In genomic region chr3:45690331-45691035, GRCh38 we compare ENCODE assay signal across 8 cellular contexts. TPM values are rescaled to one million over a fixed set of nuclear protein-coding genes. Genes with fewer than 3 reads are reported as not detected.
DNase-seq lines count a peak whose midpoint lies in the region; TF ChIP-seq lines count a peak whose summit lies in the region.

No MANE protein-coding gene starts in this region.

- H3K27me3 Mint-ChIP-seq in activated CD4-positive, alpha-beta T cell treated with anti-CD3 and anti-CD28 coated beads, Interleukin-2, amount 10 ng/mL, durations not matched to agents 7 days and 5 days = peaks cover 3% of the 10 kb centered on the region

- TF ChIP-seq CTCF in osteoblast (IDR thresholded peaks at IDR 0.05; ENCODE audit: extremely low read depth, low read depth, low read length) = no peak

- peaks cover 35% of the 10 kb centered on the region for H4K20me1 ChIP-seq in osteoblast (ENCODE audit: insufficient read depth, low read length)

- POLR2A ChIA-PET in activated CD4-positive, alpha-beta T cell treated with anti-CD3 and anti-CD28 coated beads, Interleukin-2, amount 10 ng/mL, durations not matched to agents 7 days and 5 days (lab: Charles Lee) = interaction anchor here (0.6 kb wide), 1 partner anchor 249 kb away, joined by 3 read pairs; no protein-coding TSS in a partner anchor

- H3K4me2 ChIP-seq in osteoblast (ENCODE audit: insufficient read depth, low read length) = peak overlapping the region; percentile 91

- peak overlapping the region; percentile 94 for H3K27ac Mint-ChIP-seq in activated CD4-positive, alpha-beta T cell treated with anti-CD3 and anti-CD28 coated beads, Interleukin-2, amount 10 ng/mL, durations not matched to agents 7 days and 5 days

- H3K4me1 ChIP-seq in ectodermal cell (ENCODE audit: control insufficient read depth, insufficient read depth, low read length) = peaks cover 17% of the 10 kb centered on the region
- peaks cover 31% of the 10 kb centered on the region for H3K4me1 ChIP-seq in osteoblast (ENCODE audit: insufficient read depth, low read length)

- peaks cover 58% of the 10 kb centered on the region for H3K4me1 Mint-ChIP-seq in activated CD4-positive, alpha-beta T cell treated with anti-CD3 and anti-CD28 coated beads, Interleukin-2, amount 10 ng/mL, durations not matched to agents 7 days and 5 days

- H3K4me3 ChIP-seq in ectodermal cell (ENCODE audit: insufficient read depth, low read depth, low read length) = peak overlapping the region; percentile 93
- peak overlapping the region; percentile 88 for H3K4me3 ChIP-seq in osteoblast (ENCODE audit: insufficient read depth, low read length)

- H3K27me3 ChIP-seq in ectodermal cell (ENCODE audit: control insufficient read depth, insufficient read depth, low read length, poor library complexity, severe bottlenecking) (no peaks in the 10 kb centered on the region), osteoblast (ENCODE audit: insufficient read depth, low read length) (no peaks in the 10 kb centered on the region)

- no peak for DNase-seq in activated CD4-positive, alpha-beta T cell treated with anti-CD3 and anti-CD28 coated beads, Interleukin-2, amount 10 ng/mL, durations not matched to agents 7 days and 5 days
- no peak for DNase-seq in activated CD4-positive, alpha-beta T cell treated with anti-CD3 and anti-CD28 coated beads for 1 hour
- DNase-seq in osteoblast (ENCODE audit: insufficient read length, low spot score, missing footprints) = no peak
- DNase-seq in DMS79 treated with DMSO at 0.1 percent for 48 hours (lab: John Stamatoyannopoulos, UW) = no peak
- no peak for DNase-seq in posterior vena cava (ENCODE audit: low spot score)
- DNase-seq in GDM1 (lab: John Stamatoyannopoulos, UW) = no peak

- H2AFZ ChIP-seq in osteoblast (ENCODE audit: low read length) = no peak overlapping the region

- H3K4me3 Mint-ChIP-seq in activated CD4-positive, alpha-beta T cell treated with anti-CD3 and anti-CD28 coated beads, Interleukin-2, amount 10 ng/mL, durations not matched to agents 7 days and 5 days = peak overlapping the region; percentile 81

- H3K36me3 Mint-ChIP-seq in activated CD4-positive, alpha-beta T cell treated with anti-CD3 and anti-CD28 coated beads, Interleukin-2, amount 10 ng/mL, durations not matched to agents 7 days and 5 days (ENCODE audit: low read depth) = peaks cover 39% of the 10 kb centered on the region

- intact Hi-C loops in posterior vena cava (cut with DNase I) = no loop called here

- H3K36me3 ChIP-seq in ectodermal cell (ENCODE audit: control insufficient read depth, insufficient read depth, low read length) (no peaks in the 10 kb centered on the region), osteoblast (ENCODE audit: insufficient read depth, low read length) (peaks cover 11% of the 10 kb centered on the region)

- H3K79me2 ChIP-seq in osteoblast (ENCODE audit: insufficient read depth, low read length) = peaks cover 62% of the 10 kb centered on the region

- WGBS in ectodermal cell, 2 experiments = 29 to 38% methylated on average over 4 of the region's 4 CpGs

- H3K27ac ChIP-seq in ectodermal cell (ENCODE audit: insufficient read depth, low read depth, low read length, poor library complexity, severe bottlenecking) = no peak overlapping the region
- H3K27ac ChIP-seq in osteoblast (ENCODE audit: low read depth, low read length) = peak overlapping the region; percentile 73

- H3K9me3 ChIP-seq in ectodermal cell (ENCODE audit: control insufficient read depth, low read length) (no peaks in the 10 kb centered on the region), osteoblast (ENCODE audit: low read depth, low read length) (no peaks in the 10 kb centered on the region)

- H3K9me3 Mint-ChIP-seq in activated CD4-positive, alpha-beta T cell treated with anti-CD3 and anti-CD28 coated beads, Interleukin-2, amount 10 ng/mL, durations not matched to agents 7 days and 5 days = no peaks in the 10 kb centered on the region

- CTCF ChIA-PET in activated CD4-positive, alpha-beta T cell treated with anti-CD3 and anti-CD28 coated beads, Interleukin-2, amount 10 ng/mL, durations not matched to agents 7 days and 5 days (lab: Charles Lee) = interaction anchor here (1.9 to 2.7 kb wide), 4 partner anchors 13 to 30 kb away, joined by 6 to 11 read pairs (median 8); no protein-coding TSS in a partner anchor

TF ChIP-seq in PFSK-1, 5 proteins besides CTCF, POLR2A, EP300 and RAD21:
- TF ChIP-seq POLR2AphosphoS5 (IDR thresholded peaks at IDR 0.05; ENCODE audit: low read depth, low read length) = peak; percentile 35; the same call in 1 of the 2 replicates
- no peak for TF ChIP-seq FOXP2 (optimal IDR thresholded peaks at IDR 0.05; ENCODE audit: borderline replicate concordance, extremely low read depth, extremely low read length, insufficient read depth)
- TF ChIP-seq TAF1 (IDR thresholded peaks at IDR 0.05; ENCODE audit: borderline replicate concordance, insufficient read depth, low read length) = 0 out of 2 replicates have a peak, but pooled peaks have one; percentile 21

RNA-seq across cellular contexts. Expression of gene SACM1L, which starts 1.3 kb away (rescaled TPM):
- 10 to 100 TPM; 57.6 to 61.3 TPM for total RNA-seq in activated CD4-positive, alpha-beta T cell treated with anti-CD3 and anti-CD28 coated beads, Interleukin-2, amount 10 ng/mL, durations not matched to agents 7 days and 5 days
- polyA plus RNA-seq in PFSK-1 (2012; ENCODE audit: insufficient read length, low read depth) = 17.1 TPM
- 39.2 TPM for polyA plus RNA-seq in ectodermal cell (2013, experiment 1 of 4)
- polyA plus RNA-seq in ectodermal cell (2013, experiment 2 of 4) = 45.9 TPM
- 34.3 TPM for polyA plus RNA-seq in ectodermal cell (2013, experiment 3 of 4)
- 39.5 TPM for polyA plus RNA-seq in ectodermal cell (2013, experiment 4 of 4)
- total RNA-seq in osteoblast = 28.6 and 39.5 TPM in 2 replicates
- total RNA-seq in posterior vena cava = 10 to 100 TPM; 42.8 to 45.3 TPM
